Comparison of ENCODE assay signal across 1 cellular context in the genomic region with DNA sequence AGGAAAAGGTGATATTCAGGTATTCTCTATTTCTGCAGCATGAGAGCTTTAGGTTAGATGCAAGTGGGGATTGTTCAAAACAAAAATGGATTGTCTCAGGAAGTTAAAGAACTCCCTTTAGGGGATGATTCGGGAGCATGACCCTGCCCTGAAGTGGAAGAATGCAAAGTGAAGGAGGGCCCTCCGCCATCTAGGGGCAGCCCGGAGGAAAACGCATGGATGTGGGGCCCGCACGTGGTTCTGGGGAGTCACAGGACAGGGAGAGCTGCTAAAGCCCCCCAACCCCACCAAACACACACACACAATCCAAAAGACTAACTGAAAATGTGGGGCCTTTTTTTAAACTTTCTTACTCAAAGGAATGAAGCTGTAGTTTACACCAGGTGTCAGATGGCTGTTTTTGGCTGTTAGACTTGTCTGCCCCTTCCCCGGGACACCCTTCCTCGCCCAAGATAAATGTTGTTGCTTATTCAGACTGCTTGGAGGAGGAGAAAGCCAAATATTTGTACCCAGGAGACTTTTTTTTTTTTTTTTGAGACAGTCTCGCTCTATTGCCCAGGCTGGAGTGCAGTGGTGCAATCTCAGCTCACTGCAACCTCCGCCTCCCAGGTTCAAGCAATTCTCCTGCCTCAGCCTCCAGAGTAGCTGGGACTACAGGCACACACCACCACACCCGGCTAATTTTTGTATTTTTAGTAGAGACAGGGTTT.
TF ChIP-seq lines count a peak whose summit lies in the region.

No MANE protein-coding gene starts in this region.

TF ChIP-seq in K562, 482 proteins besides CTCF, POLR2A, EP300 and RAD21 (continued from another document and continues in another):
- TF ChIP-seq, protein P1, sequence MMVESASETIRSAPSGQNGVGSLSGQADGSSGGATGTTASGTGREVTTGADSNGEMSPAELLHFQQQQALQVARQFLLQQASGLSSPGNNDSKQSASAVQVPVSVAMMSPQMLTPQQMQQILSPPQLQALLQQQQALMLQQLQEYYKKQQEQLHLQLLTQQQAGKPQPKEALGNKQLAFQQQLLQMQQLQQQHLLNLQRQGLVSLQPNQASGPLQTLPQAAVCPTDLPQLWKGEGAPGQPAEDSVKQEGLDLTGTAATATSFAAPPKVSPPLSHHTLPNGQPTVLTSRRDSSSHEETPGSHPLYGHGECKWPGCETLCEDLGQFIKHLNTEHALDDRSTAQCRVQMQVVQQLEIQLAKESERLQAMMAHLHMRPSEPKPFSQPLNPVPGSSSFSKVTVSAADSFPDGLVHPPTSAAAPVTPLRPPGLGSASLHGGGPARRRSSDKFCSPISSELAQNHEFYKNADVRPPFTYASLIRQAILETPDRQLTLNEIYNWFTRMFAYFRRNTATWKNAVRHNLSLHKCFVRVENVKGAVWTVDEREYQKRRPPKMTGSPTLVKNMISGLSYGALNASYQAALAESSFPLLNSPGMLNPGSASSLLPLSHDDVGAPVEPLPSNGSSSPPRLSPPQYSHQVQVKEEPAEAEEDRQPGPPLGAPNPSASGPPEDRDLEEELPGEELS (CRISPR knock-in tag; IDR thresholded peaks at IDR 0.05; ENCODE audit: borderline replicate concordance), result peak; percentile 93
- peak; percentile 62; the same call in 1 of the 2 replicates for TF ChIP-seq SNIP1 (IDR thresholded peaks at IDR 0.05; ENCODE audit: low read depth)
- 0 out of 2 replicates have a peak, but pooled peaks have one; percentile 25 for TF ChIP-seq STAG1 (CRISPR knock-in tag; IDR thresholded peaks at IDR 0.05; ENCODE audit: borderline replicate concordance)
- TF ChIP-seq, protein P2, sequence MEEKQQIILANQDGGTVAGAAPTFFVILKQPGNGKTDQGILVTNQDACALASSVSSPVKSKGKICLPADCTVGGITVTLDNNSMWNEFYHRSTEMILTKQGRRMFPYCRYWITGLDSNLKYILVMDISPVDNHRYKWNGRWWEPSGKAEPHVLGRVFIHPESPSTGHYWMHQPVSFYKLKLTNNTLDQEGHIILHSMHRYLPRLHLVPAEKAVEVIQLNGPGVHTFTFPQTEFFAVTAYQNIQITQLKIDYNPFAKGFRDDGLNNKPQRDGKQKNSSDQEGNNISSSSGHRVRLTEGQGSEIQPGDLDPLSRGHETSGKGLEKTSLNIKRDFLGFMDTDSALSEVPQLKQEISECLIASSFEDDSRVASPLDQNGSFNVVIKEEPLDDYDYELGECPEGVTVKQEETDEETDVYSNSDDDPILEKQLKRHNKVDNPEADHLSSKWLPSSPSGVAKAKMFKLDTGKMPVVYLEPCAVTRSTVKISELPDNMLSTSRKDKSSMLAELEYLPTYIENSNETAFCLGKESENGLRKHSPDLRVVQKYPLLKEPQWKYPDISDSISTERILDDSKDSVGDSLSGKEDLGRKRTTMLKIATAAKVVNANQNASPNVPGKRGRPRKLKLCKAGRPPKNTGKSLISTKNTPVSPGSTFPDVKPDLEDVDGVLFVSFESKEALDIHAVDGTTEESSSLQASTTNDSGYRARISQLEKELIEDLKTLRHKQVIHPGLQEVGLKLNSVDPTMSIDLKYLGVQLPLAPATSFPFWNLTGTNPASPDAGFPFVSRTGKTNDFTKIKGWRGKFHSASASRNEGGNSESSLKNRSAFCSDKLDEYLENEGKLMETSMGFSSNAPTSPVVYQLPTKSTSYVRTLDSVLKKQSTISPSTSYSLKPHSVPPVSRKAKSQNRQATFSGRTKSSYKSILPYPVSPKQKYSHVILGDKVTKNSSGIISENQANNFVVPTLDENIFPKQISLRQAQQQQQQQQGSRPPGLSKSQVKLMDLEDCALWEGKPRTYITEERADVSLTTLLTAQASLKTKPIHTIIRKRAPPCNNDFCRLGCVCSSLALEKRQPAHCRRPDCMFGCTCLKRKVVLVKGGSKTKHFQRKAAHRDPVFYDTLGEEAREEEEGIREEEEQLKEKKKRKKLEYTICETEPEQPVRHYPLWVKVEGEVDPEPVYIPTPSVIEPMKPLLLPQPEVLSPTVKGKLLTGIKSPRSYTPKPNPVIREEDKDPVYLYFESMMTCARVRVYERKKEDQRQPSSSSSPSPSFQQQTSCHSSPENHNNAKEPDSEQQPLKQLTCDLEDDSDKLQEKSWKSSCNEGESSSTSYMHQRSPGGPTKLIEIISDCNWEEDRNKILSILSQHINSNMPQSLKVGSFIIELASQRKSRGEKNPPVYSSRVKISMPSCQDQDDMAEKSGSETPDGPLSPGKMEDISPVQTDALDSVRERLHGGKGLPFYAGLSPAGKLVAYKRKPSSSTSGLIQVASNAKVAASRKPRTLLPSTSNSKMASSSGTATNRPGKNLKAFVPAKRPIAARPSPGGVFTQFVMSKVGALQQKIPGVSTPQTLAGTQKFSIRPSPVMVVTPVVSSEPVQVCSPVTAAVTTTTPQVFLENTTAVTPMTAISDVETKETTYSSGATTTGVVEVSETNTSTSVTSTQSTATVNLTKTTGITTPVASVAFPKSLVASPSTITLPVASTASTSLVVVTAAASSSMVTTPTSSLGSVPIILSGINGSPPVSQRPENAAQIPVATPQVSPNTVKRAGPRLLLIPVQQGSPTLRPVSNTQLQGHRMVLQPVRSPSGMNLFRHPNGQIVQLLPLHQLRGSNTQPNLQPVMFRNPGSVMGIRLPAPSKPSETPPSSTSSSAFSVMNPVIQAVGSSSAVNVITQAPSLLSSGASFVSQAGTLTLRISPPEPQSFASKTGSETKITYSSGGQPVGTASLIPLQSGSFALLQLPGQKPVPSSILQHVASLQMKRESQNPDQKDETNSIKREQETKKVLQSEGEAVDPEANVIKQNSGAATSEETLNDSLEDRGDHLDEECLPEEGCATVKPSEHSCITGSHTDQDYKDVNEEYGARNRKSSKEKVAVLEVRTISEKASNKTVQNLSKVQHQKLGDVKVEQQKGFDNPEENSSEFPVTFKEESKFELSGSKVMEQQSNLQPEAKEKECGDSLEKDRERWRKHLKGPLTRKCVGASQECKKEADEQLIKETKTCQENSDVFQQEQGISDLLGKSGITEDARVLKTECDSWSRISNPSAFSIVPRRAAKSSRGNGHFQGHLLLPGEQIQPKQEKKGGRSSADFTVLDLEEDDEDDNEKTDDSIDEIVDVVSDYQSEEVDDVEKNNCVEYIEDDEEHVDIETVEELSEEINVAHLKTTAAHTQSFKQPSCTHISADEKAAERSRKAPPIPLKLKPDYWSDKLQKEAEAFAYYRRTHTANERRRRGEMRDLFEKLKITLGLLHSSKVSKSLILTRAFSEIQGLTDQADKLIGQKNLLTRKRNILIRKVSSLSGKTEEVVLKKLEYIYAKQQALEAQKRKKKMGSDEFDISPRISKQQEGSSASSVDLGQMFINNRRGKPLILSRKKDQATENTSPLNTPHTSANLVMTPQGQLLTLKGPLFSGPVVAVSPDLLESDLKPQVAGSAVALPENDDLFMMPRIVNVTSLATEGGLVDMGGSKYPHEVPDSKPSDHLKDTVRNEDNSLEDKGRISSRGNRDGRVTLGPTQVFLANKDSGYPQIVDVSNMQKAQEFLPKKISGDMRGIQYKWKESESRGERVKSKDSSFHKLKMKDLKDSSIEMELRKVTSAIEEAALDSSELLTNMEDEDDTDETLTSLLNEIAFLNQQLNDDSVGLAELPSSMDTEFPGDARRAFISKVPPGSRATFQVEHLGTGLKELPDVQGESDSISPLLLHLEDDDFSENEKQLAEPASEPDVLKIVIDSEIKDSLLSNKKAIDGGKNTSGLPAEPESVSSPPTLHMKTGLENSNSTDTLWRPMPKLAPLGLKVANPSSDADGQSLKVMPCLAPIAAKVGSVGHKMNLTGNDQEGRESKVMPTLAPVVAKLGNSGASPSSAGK (IDR thresholded peaks at IDR 0.05), result peak; percentile 58
- TF ChIP-seq ZC3H4 (CRISPR knock-in tag; IDR thresholded peaks at IDR 0.05; ENCODE audit: borderline replicate concordance), result no peak
- TF ChIP-seq, protein P3, sequence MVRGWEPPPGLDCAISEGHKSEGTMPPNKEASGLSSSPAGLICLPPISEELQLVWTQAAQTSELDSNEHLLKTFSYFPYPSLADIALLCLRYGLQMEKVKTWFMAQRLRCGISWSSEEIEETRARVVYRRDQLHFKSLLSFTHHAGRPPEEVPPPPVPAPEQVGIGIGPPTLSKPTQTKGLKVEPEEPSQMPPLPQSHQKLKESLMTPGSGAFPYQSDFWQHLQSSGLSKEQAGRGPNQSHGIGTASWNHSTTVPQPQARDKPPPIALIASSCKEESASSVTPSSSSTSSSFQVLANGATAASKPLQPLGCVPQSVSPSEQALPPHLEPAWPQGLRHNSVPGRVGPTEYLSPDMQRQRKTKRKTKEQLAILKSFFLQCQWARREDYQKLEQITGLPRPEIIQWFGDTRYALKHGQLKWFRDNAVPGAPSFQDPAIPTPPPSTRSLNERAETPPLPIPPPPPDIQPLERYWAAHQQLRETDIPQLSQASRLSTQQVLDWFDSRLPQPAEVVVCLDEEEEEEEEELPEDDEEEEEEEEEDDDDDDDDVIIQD (CRISPR knock-in tag; IDR thresholded peaks at IDR 0.05), result no peak
- TF ChIP-seq, protein P4, sequence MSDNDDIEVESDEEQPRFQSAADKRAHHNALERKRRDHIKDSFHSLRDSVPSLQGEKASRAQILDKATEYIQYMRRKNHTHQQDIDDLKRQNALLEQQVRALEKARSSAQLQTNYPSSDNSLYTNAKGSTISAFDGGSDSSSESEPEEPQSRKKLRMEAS (CRISPR knock-in tag; IDR thresholded peaks at IDR 0.05), result peak; percentile 99
- TF ChIP-seq HDAC6 (IDR thresholded peaks at IDR 0.05; ENCODE audit: low read depth, low read length), result no peak
- TF ChIP-seq, protein P5, sequence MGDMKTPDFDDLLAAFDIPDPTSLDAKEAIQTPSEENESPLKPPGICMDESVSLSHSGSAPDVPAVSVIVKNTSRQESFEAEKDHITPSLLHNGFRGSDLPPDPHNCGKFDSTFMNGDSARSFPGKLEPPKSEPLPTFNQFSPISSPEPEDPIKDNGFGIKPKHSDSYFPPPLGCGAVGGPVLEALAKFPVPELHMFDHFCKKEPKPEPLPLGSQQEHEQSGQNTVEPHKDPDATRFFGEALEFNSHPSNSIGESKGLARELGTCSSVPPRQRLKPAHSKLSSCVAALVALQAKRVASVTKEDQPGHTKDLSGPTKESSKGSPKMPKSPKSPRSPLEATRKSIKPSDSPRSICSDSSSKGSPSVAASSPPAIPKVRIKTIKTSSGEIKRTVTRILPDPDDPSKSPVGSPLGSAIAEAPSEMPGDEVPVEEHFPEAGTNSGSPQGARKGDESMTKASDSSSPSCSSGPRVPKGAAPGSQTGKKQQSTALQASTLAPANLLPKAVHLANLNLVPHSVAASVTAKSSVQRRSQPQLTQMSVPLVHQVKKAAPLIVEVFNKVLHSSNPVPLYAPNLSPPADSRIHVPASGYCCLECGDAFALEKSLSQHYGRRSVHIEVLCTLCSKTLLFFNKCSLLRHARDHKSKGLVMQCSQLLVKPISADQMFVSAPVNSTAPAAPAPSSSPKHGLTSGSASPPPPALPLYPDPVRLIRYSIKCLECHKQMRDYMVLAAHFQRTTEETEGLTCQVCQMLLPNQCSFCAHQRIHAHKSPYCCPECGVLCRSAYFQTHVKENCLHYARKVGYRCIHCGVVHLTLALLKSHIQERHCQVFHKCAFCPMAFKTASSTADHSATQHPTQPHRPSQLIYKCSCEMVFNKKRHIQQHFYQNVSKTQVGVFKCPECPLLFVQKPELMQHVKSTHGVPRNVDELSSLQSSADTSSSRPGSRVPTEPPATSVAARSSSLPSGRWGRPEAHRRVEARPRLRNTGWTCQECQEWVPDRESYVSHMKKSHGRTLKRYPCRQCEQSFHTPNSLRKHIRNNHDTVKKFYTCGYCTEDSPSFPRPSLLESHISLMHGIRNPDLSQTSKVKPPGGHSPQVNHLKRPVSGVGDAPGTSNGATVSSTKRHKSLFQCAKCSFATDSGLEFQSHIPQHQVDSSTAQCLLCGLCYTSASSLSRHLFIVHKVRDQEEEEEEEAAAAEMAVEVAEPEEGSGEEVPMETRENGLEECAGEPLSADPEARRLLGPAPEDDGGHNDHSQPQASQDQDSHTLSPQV (IDR thresholded peaks at IDR 0.05), result no peak
- no peak for TF ChIP-seq SMAD2 (IDR thresholded peaks at IDR 0.05; ENCODE audit: low read depth, low read length)
- TF ChIP-seq, protein P6, sequence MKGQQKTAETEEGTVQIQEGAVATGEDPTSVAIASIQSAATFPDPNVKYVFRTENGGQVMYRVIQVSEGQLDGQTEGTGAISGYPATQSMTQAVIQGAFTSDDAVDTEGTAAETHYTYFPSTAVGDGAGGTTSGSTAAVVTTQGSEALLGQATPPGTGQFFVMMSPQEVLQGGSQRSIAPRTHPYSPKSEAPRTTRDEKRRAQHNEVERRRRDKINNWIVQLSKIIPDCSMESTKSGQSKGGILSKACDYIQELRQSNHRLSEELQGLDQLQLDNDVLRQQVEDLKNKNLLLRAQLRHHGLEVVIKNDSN (CRISPR knock-in tag; IDR thresholded peaks at IDR 0.05), result peak; percentile 69
- TF ChIP-seq, protein P7, sequence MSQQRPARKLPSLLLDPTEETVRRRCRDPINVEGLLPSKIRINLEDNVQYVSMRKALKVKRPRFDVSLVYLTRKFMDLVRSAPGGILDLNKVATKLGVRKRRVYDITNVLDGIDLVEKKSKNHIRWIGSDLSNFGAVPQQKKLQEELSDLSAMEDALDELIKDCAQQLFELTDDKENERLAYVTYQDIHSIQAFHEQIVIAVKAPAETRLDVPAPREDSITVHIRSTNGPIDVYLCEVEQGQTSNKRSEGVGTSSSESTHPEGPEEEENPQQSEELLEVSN (IDR thresholded peaks at IDR 0.05; ENCODE audit: borderline replicate concordance in 1 of 2, extremely low read depth in 1 of 2, insufficient read depth in 1 of 2, insufficient read length in 1 of 2, low read depth in 1 of 2, low read length in 1 of 2, poor library complexity in 1 of 2, severe bottlenecking in 1 of 2), result peak in 1 of 2 experiments; percentile 70
- 0 out of 2 replicates have a peak, but pooled peaks have one; percentile 20 for TF ChIP-seq RB1 (IDR thresholded peaks at IDR 0.05; ENCODE audit: low read depth)
- no peak for TF ChIP-seq C11orf30 (IDR thresholded peaks at IDR 0.05; ENCODE audit: low read depth)
- peak in 1 of 2 experiments; percentile 35; a peak in 1 of 4 replicates for TF ChIP-seq TEAD1 (CRISPR knock-in tag; IDR thresholded peaks at IDR 0.05)
- no peak for TF ChIP-seq ZNF41 (CRISPR knock-in tag; conservative IDR thresholded peaks at IDR 0.05)
- TF ChIP-seq, protein P8, sequence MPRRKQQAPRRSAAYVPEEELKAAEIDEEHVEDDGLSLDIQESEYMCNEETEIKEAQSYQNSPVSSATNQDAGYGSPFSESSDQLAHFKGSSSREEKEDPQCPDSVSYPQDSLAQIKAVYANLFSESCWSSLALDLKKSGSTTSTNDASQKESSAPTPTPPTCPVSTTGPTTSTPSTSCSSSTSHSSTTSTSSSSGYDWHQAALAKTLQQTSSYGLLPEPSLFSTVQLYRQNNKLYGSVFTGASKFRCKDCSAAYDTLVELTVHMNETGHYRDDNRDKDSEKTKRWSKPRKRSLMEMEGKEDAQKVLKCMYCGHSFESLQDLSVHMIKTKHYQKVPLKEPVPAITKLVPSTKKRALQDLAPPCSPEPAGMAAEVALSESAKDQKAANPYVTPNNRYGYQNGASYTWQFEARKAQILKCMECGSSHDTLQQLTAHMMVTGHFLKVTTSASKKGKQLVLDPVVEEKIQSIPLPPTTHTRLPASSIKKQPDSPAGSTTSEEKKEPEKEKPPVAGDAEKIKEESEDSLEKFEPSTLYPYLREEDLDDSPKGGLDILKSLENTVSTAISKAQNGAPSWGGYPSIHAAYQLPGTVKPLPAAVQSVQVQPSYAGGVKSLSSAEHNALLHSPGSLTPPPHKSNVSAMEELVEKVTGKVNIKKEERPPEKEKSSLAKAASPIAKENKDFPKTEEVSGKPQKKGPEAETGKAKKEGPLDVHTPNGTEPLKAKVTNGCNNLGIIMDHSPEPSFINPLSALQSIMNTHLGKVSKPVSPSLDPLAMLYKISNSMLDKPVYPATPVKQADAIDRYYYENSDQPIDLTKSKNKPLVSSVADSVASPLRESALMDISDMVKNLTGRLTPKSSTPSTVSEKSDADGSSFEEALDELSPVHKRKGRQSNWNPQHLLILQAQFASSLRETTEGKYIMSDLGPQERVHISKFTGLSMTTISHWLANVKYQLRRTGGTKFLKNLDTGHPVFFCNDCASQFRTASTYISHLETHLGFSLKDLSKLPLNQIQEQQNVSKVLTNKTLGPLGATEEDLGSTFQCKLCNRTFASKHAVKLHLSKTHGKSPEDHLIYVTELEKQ (CRISPR knock-in tag; IDR thresholded peaks at IDR 0.05), result no peak
